In genomic region chr10:21732067-21732772, GRCh38 we compare ENCODE assay signal across 8 cellular contexts.
DNase-seq lines count a peak whose midpoint lies in the region; ATAC-seq, FAIRE-seq and TF ChIP-seq lines count a peak whose summit lies in the region.

No MANE protein-coding gene starts in this region.

- H3K36me3 ChIP-seq in mammary epithelial cell (ENCODE audit: insufficient read depth, low read length) (peaks cover 15% of the 10 kb centered on the region), kidney (ENCODE audit: control insufficient read depth in 1 of 2, insufficient read depth in 2 of 2, low read length in 2 of 2) (peaks cover 7 to 12% of the 10 kb centered on the region in 2 donors)

- H3K4me2 ChIP-seq in mammary epithelial cell (ENCODE audit: insufficient read depth, low read depth, low read length), result no peak overlapping the region

- H3K27ac ChIP-seq in mammary epithelial cell (ENCODE audit: insufficient read depth, low read depth, low read length), result no peak overlapping the region
- no peak overlapping the region for H3K27ac ChIP-seq in kidney (ENCODE audit: low read depth in 2 of 2, low read length in 2 of 2)

- H3K4me1 ChIP-seq in mammary epithelial cell (ENCODE audit: insufficient read depth, low read length) (peaks cover 6% of the 10 kb centered on the region), kidney (ENCODE audit: control insufficient read depth in 1 of 2, insufficient read depth in 1 of 2, low read depth in 1 of 2, low read length in 2 of 2) (peaks cover 0 to 3% of the 10 kb centered on the region in 2 donors)

- DNase-seq in DMS 273 treated with DMSO at 0.1 percent for 48 hours (lab: John Stamatoyannopoulos, UW), result peak; percentile 9
- DNase-seq in mammary epithelial cell, result no peak
- peak; percentile 81 for DNase-seq in kidney
- DNase-seq in stimulated activated CD4-positive, alpha-beta T cell treated with anti-CD3 and anti-CD28 coated beads, Interleukin-4, amount 100 ng/mL, for 1 hour, result peak; percentile 22
- DNase-seq in GOT3 (lab: John Stamatoyannopoulos, UW), result no peak

- FAIRE-seq in kidney (lab: Jason Lieb, UNC), result no peak

- TF ChIP-seq CTCF in mammary epithelial cell (conservative IDR thresholded peaks at IDR 0.05 in 1 of 2, IDR thresholded peaks at IDR 0.05 in 1 of 2; ENCODE audit: extremely low read depth in 1 of 2, insufficient read depth in 1 of 2, low read depth in 1 of 2, low read length in 2 of 2) (peak; percentile 55 to 57), kidney (IDR thresholded peaks at IDR 0.05; ENCODE audit: borderline replicate concordance, extremely low read depth, insufficient read depth) (peak; percentile 60)

- no peak overlapping the region for H3K9ac ChIP-seq in mammary epithelial cell (ENCODE audit: insufficient read depth, low read length)
- no peak overlapping the region for H3K9ac ChIP-seq in kidney (ENCODE audit: low read length in 2 of 2)

- BruUV-seq in mammary epithelial cell (replicated peaks; lab: Mats Ljungman, UMichigan), result no TSS peak

- H2AFZ ChIP-seq in mammary epithelial cell (ENCODE audit: low read depth, low read length), result no peak overlapping the region

- in situ Hi-C loops in mammary epithelial cell (cut with MboI; ENCODE audit: low sequenced_read_pairs in 2 of 2), result loop anchor here in 1 of 2 donors (25.0 kb wide), 1 partner anchor 445 kb away; no protein-coding TSS in a partner anchor

- no peaks in the 10 kb centered on the region for H4K20me1 ChIP-seq in mammary epithelial cell (ENCODE audit: insufficient read depth, low read length)

- intact Hi-C loops in mammary epithelial cell (cut with micrococcal nuclease), result loop anchor here (2.0 to 5.0 kb wide), 3 partner anchors 220 to 455 kb away; no protein-coding TSS in a partner anchor
- intact Hi-C loops in kidney (cut with DNase I), result no loop called here

- H3K9me3 ChIP-seq in mammary epithelial cell (replicated peaks; ENCODE audit: insufficient read depth, low read length) (no peaks in the 10 kb centered on the region), kidney (ENCODE audit: control insufficient read depth in 1 of 2, low read length in 2 of 2) (no peaks in the 10 kb centered on the region)

- H3K27me3 ChIP-seq in mammary epithelial cell (ENCODE audit: insufficient read depth, low read length), result no peaks in the 10 kb centered on the region

- H3K4me3 ChIP-seq in mammary epithelial cell (replicated peaks in 1 of 3; ENCODE audit: insufficient read depth in 1 of 3, low read depth in 2 of 3, low read length in 3 of 3), result no peak overlapping the region
- no peak overlapping the region for H3K4me3 ChIP-seq in kidney (ENCODE audit: low read length in 2 of 2)

- dilution Hi-C loops in mammary epithelial cell (cut with HindIII; ENCODE audit: low sequenced_read_pairs), result no loop called here

- ATAC-seq in GM19438 (IDR thresholded peaks at IDR 0.05; ENCODE audit: low read depth, unreplicated experiment) (peak; percentile 94), HG03521 (IDR thresholded peaks at IDR 0.05; ENCODE audit: unreplicated experiment) (peak; percentile 77)

- 88% methylated on average over 10 of the region's 10 CpGs for WGBS in mammary epithelial cell (ENCODE audit: low coverage, missing lambda C conversion rate)

- CTCF ChIA-PET in mammary epithelial cell (lab: Charles Lee; ENCODE audit: low non-redundant PET), result interaction anchor here (0.8 kb wide), 1 partner anchor 235 kb away, joined by 3 read pairs; no protein-coding TSS in a partner anchor

- H3K79me2 ChIP-seq in mammary epithelial cell (ENCODE audit: insufficient read depth, low read length), result peaks cover 6% of the 10 kb centered on the region

TF ChIP-seq in PFSK-1, 5 proteins besides CTCF, POLR2A, EP300 and RAD21:
- TF ChIP-seq SIN3A (IDR thresholded peaks at IDR 0.05; ENCODE audit: borderline replicate concordance, insufficient read depth, low read length) (0 out of 2 replicates have a peak, but pooled peaks have one; percentile 27), TAF1 (IDR thresholded peaks at IDR 0.05; ENCODE audit: borderline replicate concordance, insufficient read depth, low read length) (no peak), FOXP2 (optimal IDR thresholded peaks at IDR 0.05; ENCODE audit: borderline replicate concordance, extremely low read depth, extremely low read length, insufficient read depth) (peak; percentile 100)
- TF ChIP-seq, protein P1, sequence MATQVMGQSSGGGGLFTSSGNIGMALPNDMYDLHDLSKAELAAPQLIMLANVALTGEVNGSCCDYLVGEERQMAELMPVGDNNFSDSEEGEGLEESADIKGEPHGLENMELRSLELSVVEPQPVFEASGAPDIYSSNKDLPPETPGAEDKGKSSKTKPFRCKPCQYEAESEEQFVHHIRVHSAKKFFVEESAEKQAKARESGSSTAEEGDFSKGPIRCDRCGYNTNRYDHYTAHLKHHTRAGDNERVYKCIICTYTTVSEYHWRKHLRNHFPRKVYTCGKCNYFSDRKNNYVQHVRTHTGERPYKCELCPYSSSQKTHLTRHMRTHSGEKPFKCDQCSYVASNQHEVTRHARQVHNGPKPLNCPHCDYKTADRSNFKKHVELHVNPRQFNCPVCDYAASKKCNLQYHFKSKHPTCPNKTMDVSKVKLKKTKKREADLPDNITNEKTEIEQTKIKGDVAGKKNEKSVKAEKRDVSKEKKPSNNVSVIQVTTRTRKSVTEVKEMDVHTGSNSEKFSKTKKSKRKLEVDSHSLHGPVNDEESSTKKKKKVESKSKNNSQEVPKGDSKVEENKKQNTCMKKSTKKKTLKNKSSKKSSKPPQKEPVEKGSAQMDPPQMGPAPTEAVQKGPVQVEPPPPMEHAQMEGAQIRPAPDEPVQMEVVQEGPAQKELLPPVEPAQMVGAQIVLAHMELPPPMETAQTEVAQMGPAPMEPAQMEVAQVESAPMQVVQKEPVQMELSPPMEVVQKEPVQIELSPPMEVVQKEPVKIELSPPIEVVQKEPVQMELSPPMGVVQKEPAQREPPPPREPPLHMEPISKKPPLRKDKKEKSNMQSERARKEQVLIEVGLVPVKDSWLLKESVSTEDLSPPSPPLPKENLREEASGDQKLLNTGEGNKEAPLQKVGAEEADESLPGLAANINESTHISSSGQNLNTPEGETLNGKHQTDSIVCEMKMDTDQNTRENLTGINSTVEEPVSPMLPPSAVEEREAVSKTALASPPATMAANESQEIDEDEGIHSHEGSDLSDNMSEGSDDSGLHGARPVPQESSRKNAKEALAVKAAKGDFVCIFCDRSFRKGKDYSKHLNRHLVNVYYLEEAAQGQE (IDR thresholded peaks at IDR 0.05; ENCODE audit: insufficient read depth in 1 of 2, low read depth in 2 of 2, low read length in 2 of 2), result no peak

Comparison
In these comparisons a context has a peak if more than half of its experiments do, and no peak if none do; other contexts are left out.
1. DNase-seq: peak in DMS 273 treated with DMSO at 0.1 percent for 48 hours (single experiment), kidney (single experiment) and stimulated activated CD4-positive, alpha-beta T cell treated with anti-CD3 and anti-CD28 coated beads, Interleukin-4, amount 100 ng/mL, for 1 hour (single experiment); none in mammary epithelial cell (single experiment) and GOT3 (single experiment).